Comparison of ENCODE assay signal across 8 cellular contexts in the genomic region with DNA sequence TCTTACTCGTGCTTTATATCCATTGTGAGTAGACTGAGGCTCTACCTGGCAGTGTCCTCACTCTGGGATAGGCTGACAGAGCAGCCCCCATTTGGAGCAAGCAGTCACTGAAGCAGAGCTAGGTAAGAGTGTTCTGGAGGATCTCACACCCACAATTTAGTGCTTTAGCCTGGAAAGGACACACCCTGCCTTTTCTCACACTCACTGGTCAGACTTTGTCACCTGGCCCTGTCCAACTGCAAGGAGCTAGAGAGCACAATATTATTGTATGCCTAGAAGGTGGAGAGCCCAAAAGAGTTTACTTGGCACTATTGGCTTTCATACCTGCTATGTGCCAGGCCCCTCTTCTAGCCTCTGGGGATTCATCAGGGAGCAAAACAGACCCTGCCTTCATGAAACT.
"Had no signal": no experiment of that assay in that cellular context is flagged by ENCODE, and none has a peak within 500 bp of the region (broad histone marks: within the 10 kb centered on the region; RNA-seq: fewer than 3 reads in every experiment).

No MANE protein-coding gene starts in this region.

- H3K9me3 Mint-ChIP-seq: GM23338, H9 had no signal

- H3K27ac ChIP-seq: HL-60 had no signal

- H3K27me3 Mint-ChIP-seq: IgD-negative memory B cell had no signal

- H3K4me3 Mint-ChIP-seq: GM23338, H9, IgD-negative memory B cell had no signal

- H3K27ac Mint-ChIP-seq: GM23338, H9, IgD-negative memory B cell had no signal

- H3K4me2 ChIP-seq: GM23338 had no signal

- FAIRE-seq: H1, H54, HepG2 had no signal

- DNase-seq: H9, HCEC 1CT had no signal

- H3K4me1 Mint-ChIP-seq: GM23338, H9 had no signal

- ATAC-seq: GM23338, HepG2 had no signal

- H3K4me3 ChIP-seq: GM23338 had no signal

- H2AFZ ChIP-seq: GM23338 had no signal
